ENCODE assay signal across 8 cellular contexts in genomic region chr6:55069132-55069781, GRCh38.
DNase-seq lines count a peak whose midpoint lies in the region; ATAC-seq, FAIRE-seq and TF ChIP-seq lines count a peak whose summit lies in the region.

No MANE protein-coding gene starts in this region.

- ATAC-seq in stimulated activated effector memory CD8-positive, alpha-beta T cell treated with anti-CD3 and anti-CD28 coated beads, Interleukin-12 subunit alpha, Interleukin-12 subunit beta, amount 100 ng/mL, for 72 hours = no peak

- no peaks in the 10 kb centered on the region for H3K4me1 ChIP-seq in NT2/D1 (ENCODE audit: insufficient read depth, insufficient read length)
- no peaks in the 10 kb centered on the region for H3K4me1 ChIP-seq in effector memory CD4-positive, alpha-beta T cell (ENCODE audit: control insufficient read depth, insufficient read depth, low read length, poor library complexity, severe bottlenecking)

- peak; percentile 14 for DNase-seq in AG09319 (ENCODE audit: extremely low read depth, low read depth)
- DNase-seq in H54 (ENCODE audit: insufficient read length, low spot score) = peak; percentile 9
- DNase-seq in NT2/D1 (ENCODE audit: low read depth, low spot score) = peak; percentile 9
- peak in 1 of 10 donors; percentile 27 for DNase-seq in dorsolateral prefrontal cortex
- DNase-seq in midbrain (lab: John Stamatoyannopoulos, UW) = peak; percentile 22
- DNase-seq in effector memory CD4-positive, alpha-beta T cell = no peak
- no peak for DNase-seq in stimulated activated effector memory CD8-positive, alpha-beta T cell treated with anti-CD3 and anti-CD28 coated beads, Interleukin-12 subunit alpha, Interleukin-12 subunit beta, amount 100 ng/mL, for 72 hours (ENCODE audit: low spot score in 2 of 2)
- DNase-seq in NCI-H187 treated with DMSO at 0.1 percent for 48 hours (lab: John Stamatoyannopoulos, UW) = no peak

- H3K27ac ChIP-seq in dorsolateral prefrontal cortex = no peak overlapping the region
- H3K27ac ChIP-seq in effector memory CD4-positive, alpha-beta T cell (ENCODE audit: insufficient read depth, low read length, poor library complexity, severe bottlenecking) = no peak overlapping the region

- peaks cover 33% of the 10 kb centered on the region for H3K9me3 Mint-ChIP-seq in stimulated activated effector memory CD8-positive, alpha-beta T cell treated with anti-CD3 and anti-CD28 coated beads, Interleukin-12 subunit alpha, Interleukin-12 subunit beta, amount 100 ng/mL, for 72 hours

- H3K27ac Mint-ChIP-seq in stimulated activated effector memory CD8-positive, alpha-beta T cell treated with anti-CD3 and anti-CD28 coated beads, Interleukin-12 subunit alpha, Interleukin-12 subunit beta, amount 100 ng/mL, for 72 hours = no peak overlapping the region

- H3K36me3 Mint-ChIP-seq in stimulated activated effector memory CD8-positive, alpha-beta T cell treated with anti-CD3 and anti-CD28 coated beads, Interleukin-12 subunit alpha, Interleukin-12 subunit beta, amount 100 ng/mL, for 72 hours = no peaks in the 10 kb centered on the region

- no peak overlapping the region for H3K4me3 Mint-ChIP-seq in stimulated activated effector memory CD8-positive, alpha-beta T cell treated with anti-CD3 and anti-CD28 coated beads, Interleukin-12 subunit alpha, Interleukin-12 subunit beta, amount 100 ng/mL, for 72 hours

- no peaks in the 10 kb centered on the region for H3K9me3 ChIP-seq in NT2/D1 (ENCODE audit: insufficient read depth, low read length)
- no peaks in the 10 kb centered on the region for H3K9me3 ChIP-seq in effector memory CD4-positive, alpha-beta T cell (ENCODE audit: control insufficient read depth, low read length)

- no peak overlapping the region for H3K9ac ChIP-seq in NT2/D1 (ENCODE audit: insufficient read length, low read depth)

- FAIRE-seq in H54 (lab: Jason Lieb, UNC) = peak; percentile 78

- H3K4me3 ChIP-seq in NT2/D1 (ENCODE audit: insufficient read length, low read depth) (no peak overlapping the region), dorsolateral prefrontal cortex (no peak overlapping the region)
- no peak overlapping the region for H3K4me3 ChIP-seq in effector memory CD4-positive, alpha-beta T cell (ENCODE audit: insufficient read depth, low read depth, low read length, poor library complexity, severe bottlenecking)

- TF ChIP-seq CTCF in AG09319 (IDR thresholded peaks at IDR 0.05; ENCODE audit: low read depth, low read length) = peak; percentile 68
- TF ChIP-seq CTCF in dorsolateral prefrontal cortex (IDR thresholded peaks at IDR 0.05 in 54 of 56, conservative IDR thresholded peaks at IDR 0.05 in 2 of 56; ENCODE audit: low read depth in 1 of 56, partially characterized antibody in 56 of 56) = peak; percentile 21 to 76 (median 55)

- intact Hi-C loops in dorsolateral prefrontal cortex (cut with DNase I) = loop anchor here in 1 of 2 donors (5.0 kb wide), 1 partner anchor 372 kb away; no protein-coding TSS in a partner anchor

- no peak for TF ChIP-seq POLR2A in H54 (IDR thresholded peaks at IDR 0.05; ENCODE audit: low read depth, low read length)

- no peaks in the 10 kb centered on the region for H3K4me1 Mint-ChIP-seq in stimulated activated effector memory CD8-positive, alpha-beta T cell treated with anti-CD3 and anti-CD28 coated beads, Interleukin-12 subunit alpha, Interleukin-12 subunit beta, amount 100 ng/mL, for 72 hours

- H3K36me3 ChIP-seq in NT2/D1 (ENCODE audit: insufficient read depth, insufficient read length, low read length) = no peaks in the 10 kb centered on the region
- no peaks in the 10 kb centered on the region for H3K36me3 ChIP-seq in effector memory CD4-positive, alpha-beta T cell (ENCODE audit: control insufficient read depth, insufficient read depth, low read length)

- H3K27me3 ChIP-seq in NT2/D1 (ENCODE audit: insufficient read depth, insufficient read length) (no peaks in the 10 kb centered on the region), dorsolateral prefrontal cortex (peaks cover 0 to 4% (median 0%) of the 10 kb centered on the region in 45 donors)
- no peaks in the 10 kb centered on the region for H3K27me3 ChIP-seq in effector memory CD4-positive, alpha-beta T cell (replicated peaks; ENCODE audit: control insufficient read depth, insufficient read depth, low read length, poor library complexity, severe bottlenecking)

Comparison
In these comparisons a context has a peak if more than half of its experiments do, and no peak if none do; other contexts are left out.
1. DNase-seq: peak in AG09319 (single experiment), H54 (single experiment), NT2/D1 (single experiment) and midbrain (single experiment); none in effector memory CD4-positive, alpha-beta T cell (0 of 3), stimulated activated effector memory CD8-positive, alpha-beta T cell treated with anti-CD3 and anti-CD28 coated beads, Interleukin-12 subunit alpha, Interleukin-12 subunit beta, amount 100 ng/mL, for 72 hours (0 of 2) and NCI-H187 treated with DMSO at 0.1 percent for 48 hours (single experiment).